1 cellular context compared by ENCODE assay signal in the genomic region with DNA sequence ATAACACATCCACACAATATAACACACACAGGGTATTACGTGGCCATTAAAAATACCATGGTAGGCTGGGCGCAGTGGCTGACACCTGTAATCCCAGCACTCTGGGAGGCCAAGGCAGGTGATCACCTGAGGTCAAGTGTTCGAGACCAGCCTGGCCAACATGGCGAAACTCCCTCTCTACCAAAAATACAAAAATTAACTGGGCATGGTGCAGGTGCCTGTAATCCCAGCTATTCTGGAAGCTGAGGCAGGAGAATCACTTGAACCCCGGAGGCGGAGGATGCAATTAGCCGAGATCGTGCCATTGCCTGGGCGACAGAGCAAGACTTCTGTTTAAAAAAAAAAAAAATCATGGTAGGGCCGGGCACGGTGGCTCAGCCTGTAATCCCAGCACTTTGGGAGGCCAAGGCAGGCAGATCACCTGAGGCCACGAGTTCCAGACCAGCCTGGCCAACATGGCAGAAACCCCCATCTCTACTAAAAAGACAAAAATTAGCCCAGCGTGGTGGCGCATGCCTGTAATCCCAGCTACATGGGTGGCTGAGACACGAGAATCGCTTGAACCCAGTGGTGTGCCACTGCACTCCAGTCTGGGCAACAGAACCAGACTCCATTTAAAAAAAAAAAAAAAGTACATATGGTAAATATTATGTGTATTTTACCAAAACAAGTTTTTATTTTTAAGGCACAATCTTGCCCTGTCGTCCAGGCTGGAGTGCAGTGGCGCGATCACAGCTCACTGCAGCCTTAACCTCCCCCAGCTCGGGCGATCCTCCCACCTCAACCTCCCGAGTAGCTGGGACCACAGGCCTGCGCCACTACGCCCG.
TF ChIP-seq lines count a peak whose summit lies in the region.

No MANE protein-coding gene starts in this region.

TF ChIP-seq in liver, 16 proteins besides CTCF, POLR2A, EP300 and RAD21 (continued from another document):
- TF ChIP-seq, protein P1, sequence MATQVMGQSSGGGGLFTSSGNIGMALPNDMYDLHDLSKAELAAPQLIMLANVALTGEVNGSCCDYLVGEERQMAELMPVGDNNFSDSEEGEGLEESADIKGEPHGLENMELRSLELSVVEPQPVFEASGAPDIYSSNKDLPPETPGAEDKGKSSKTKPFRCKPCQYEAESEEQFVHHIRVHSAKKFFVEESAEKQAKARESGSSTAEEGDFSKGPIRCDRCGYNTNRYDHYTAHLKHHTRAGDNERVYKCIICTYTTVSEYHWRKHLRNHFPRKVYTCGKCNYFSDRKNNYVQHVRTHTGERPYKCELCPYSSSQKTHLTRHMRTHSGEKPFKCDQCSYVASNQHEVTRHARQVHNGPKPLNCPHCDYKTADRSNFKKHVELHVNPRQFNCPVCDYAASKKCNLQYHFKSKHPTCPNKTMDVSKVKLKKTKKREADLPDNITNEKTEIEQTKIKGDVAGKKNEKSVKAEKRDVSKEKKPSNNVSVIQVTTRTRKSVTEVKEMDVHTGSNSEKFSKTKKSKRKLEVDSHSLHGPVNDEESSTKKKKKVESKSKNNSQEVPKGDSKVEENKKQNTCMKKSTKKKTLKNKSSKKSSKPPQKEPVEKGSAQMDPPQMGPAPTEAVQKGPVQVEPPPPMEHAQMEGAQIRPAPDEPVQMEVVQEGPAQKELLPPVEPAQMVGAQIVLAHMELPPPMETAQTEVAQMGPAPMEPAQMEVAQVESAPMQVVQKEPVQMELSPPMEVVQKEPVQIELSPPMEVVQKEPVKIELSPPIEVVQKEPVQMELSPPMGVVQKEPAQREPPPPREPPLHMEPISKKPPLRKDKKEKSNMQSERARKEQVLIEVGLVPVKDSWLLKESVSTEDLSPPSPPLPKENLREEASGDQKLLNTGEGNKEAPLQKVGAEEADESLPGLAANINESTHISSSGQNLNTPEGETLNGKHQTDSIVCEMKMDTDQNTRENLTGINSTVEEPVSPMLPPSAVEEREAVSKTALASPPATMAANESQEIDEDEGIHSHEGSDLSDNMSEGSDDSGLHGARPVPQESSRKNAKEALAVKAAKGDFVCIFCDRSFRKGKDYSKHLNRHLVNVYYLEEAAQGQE (IDR thresholded peaks at IDR 0.05) = no peak
- TF ChIP-seq FOXA2 (IDR thresholded peaks at IDR 0.05) (no peak), TAF1 (conservative IDR thresholded peaks at IDR 0.05) (no peak), EGR1 (IDR thresholded peaks at IDR 0.05; ENCODE audit: low read depth in 2 of 2) (no peak), GABPA (IDR thresholded peaks at IDR 0.05 in 1 of 2, conservative IDR thresholded peaks at IDR 0.05 in 1 of 2) (no peak), JUND (IDR thresholded peaks at IDR 0.05) (no peak)
